ENCODE assay signal across 8 cellular contexts in the genomic region with DNA sequence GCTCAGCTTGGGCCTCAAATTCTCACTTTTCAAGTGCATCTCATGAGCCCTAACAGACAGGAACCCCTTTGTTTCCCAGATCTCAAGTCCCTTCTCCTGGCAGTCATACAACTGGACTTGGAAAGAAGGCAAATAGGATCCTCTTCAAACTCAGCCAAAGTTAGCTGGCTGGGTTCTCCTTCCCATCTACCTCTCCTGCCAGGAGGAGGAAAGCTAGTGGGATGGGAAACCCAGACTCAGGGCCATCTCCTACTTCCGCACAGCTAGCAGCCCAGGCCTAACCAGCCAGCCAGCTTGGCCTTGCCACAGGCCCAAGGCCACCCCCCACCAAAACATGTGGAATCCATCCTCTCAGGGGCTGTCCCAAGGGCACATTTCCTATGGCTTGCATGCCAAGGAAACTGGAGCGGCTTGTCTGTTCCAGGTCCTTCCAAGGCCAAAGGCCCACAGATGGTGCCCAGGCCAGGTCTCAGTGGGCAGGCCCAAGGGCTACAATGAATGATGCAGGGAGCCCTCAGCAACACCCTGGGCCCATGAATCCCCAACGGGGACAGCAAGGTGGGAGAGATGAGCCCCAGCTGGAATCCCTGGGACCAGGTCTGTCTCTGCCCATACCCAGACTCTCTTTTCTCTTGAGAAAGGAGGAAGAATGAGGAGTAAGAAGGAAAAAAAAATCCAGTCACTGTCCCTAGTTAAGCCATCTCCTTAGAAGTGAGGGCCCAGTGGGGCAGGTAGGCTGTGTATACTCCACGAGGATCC. TPM values are rescaled to one million over a fixed set of nuclear protein-coding genes. Genes with fewer than 3 reads are reported as not detected.
DNase-seq lines count a peak whose midpoint lies in the region; ATAC-seq and TF ChIP-seq lines count a peak whose summit lies in the region.

No MANE protein-coding gene starts in this region.

- H3K4me1 Mint-ChIP-seq in dendritic cell treated with granulocyte-macrophage colony-stimulating factor and Interleukin-4, amounts not matched to agents 40 ng/mL and 50 ng/mL, for 4 days (ENCODE audit: low read depth), result peaks cover 51% of the 10 kb centered on the region

- no peak for ATAC-seq in GM21576 (IDR thresholded peaks at IDR 0.05; ENCODE audit: unreplicated experiment)
- no peak for ATAC-seq in omental fat pad (ENCODE audit: low FRiP score)
- no peak for ATAC-seq in GM18907 (IDR thresholded peaks at IDR 0.05; ENCODE audit: unreplicated experiment)

- DNase-seq in AG10803 (ENCODE audit: low read depth), result peak; percentile 83
- DNase-seq in myocyte (ENCODE audit: low read depth), result peak; percentile 7
- no peak for DNase-seq in COLO668 (lab: John Stamatoyannopoulos, UW; ENCODE audit: unreplicated experiment)
- no peak for DNase-seq in omental fat pad (ENCODE audit: low spot score)

- H3K27me3 ChIP-seq in Loucy (ENCODE audit: insufficient read depth, low read length, poor library complexity, severe bottlenecking), result no peaks in the 10 kb centered on the region

- H3K79me2 ChIP-seq in Loucy (ENCODE audit: insufficient read depth, low read length), result peaks cover 66% of the 10 kb centered on the region

- H3K4me2 ChIP-seq in Loucy (ENCODE audit: low read depth, low read length, poor library complexity, severe bottlenecking), result peak overlapping the region; percentile 85

- peak overlapping the region; percentile 97 for H3K9ac ChIP-seq in Loucy (ENCODE audit: low read depth, low read length, poor library complexity, severe bottlenecking)

- H3K4me3 ChIP-seq in AG10803 (ENCODE audit: low read length), result peak overlapping the region; percentile 85
- H3K4me3 ChIP-seq in Loucy (ENCODE audit: low read length, poor library complexity, severe bottlenecking), result peak overlapping the region; percentile 89

- peak overlapping the region; percentile 87 for H3K4me3 Mint-ChIP-seq in dendritic cell treated with granulocyte-macrophage colony-stimulating factor and Interleukin-4, amounts not matched to agents 40 ng/mL and 50 ng/mL, for 4 days

- H3K9me3 ChIP-seq in Loucy (ENCODE audit: insufficient read depth, low read depth, low read length), result no peaks in the 10 kb centered on the region

- H3F3A ChIP-seq in Loucy (ENCODE audit: low read depth), result peaks cover 10% of the 10 kb centered on the region

- no peaks in the 10 kb centered on the region for H3K27me3 Mint-ChIP-seq in dendritic cell treated with granulocyte-macrophage colony-stimulating factor and Interleukin-4, amounts not matched to agents 40 ng/mL and 50 ng/mL, for 4 days

- H2AFZ ChIP-seq in Loucy (ENCODE audit: low read length), result no peak overlapping the region

- peaks cover 6% of the 10 kb centered on the region; the same call in 1 of the 2 replicates for H3K36me3 ChIP-seq in Loucy (ENCODE audit: insufficient read depth, low read length)

- no peak for TF ChIP-seq CTCF in AG10803 (conservative IDR thresholded peaks at IDR 0.05; ENCODE audit: low read length)
- TF ChIP-seq CTCF in Loucy (conservative IDR thresholded peaks at IDR 0.05; ENCODE audit: low read length), result no peak
- no peak for TF ChIP-seq CTCF in omental fat pad (IDR thresholded peaks at IDR 0.05)

- no peaks in the 10 kb centered on the region for H3K9me2 ChIP-seq in Loucy (replicated peaks; ENCODE audit: low read depth, low read length)

- intact Hi-C loops in dendritic cell treated with granulocyte-macrophage colony-stimulating factor and Interleukin-4, amounts not matched to agents 40 ng/mL and 50 ng/mL, for 4 days (cut with micrococcal nuclease), result loop anchor here (1.0 to 5.0 kb wide), 4 partner anchors 9 to 403 kb away; partner anchors contain the start of genes CCDC47, DDX42 and STRADA

- H3K9me3 Mint-ChIP-seq in dendritic cell treated with granulocyte-macrophage colony-stimulating factor and Interleukin-4, amounts not matched to agents 40 ng/mL and 50 ng/mL, for 4 days, result no peaks in the 10 kb centered on the region

- peak overlapping the region; percentile 93 for H3K27ac Mint-ChIP-seq in dendritic cell treated with granulocyte-macrophage colony-stimulating factor and Interleukin-4, amounts not matched to agents 40 ng/mL and 50 ng/mL, for 4 days

- H4K20me1 ChIP-seq in Loucy (ENCODE audit: insufficient read depth, low read length, poor library complexity, severe bottlenecking), result peaks cover 40% of the 10 kb centered on the region

- H3K4me1 ChIP-seq in Loucy (ENCODE audit: insufficient read depth, low read length, poor library complexity, severe bottlenecking), result peaks cover 46% of the 10 kb centered on the region

- H3K36me3 Mint-ChIP-seq in dendritic cell treated with granulocyte-macrophage colony-stimulating factor and Interleukin-4, amounts not matched to agents 40 ng/mL and 50 ng/mL, for 4 days (ENCODE audit: low read depth), result peaks cover 49% of the 10 kb centered on the region

RNA-seq across cellular contexts. Expression of gene SMARCD2, which starts 1.7 kb away (rescaled TPM):
- total RNA-seq in myocyte, result 28.5 and 28.8 TPM in 2 replicates
- polyA plus RNA-seq in myocyte (2012), result 31.2 TPM
- 100 to 1,000 TPM in 3 of 4 donors, 10 to 100 TPM in 1; 77.5 to 246 (median 109) TPM for total RNA-seq in omental fat pad

RNA-seq across cellular contexts. Expression of gene FTSJ3, which starts 13.3 kb away (rescaled TPM):
- total RNA-seq in myocyte (27.9 and 49.9 TPM in 2 replicates), omental fat pad (10 to 100 TPM; 39.1 to 46.4 (median 40.4) TPM)
- 32.9 TPM for polyA plus RNA-seq in myocyte (2012)

RNA-seq across cellular contexts. Expression of gene PSMC5, which starts 13.5 kb away (rescaled TPM):
- total RNA-seq in myocyte (36.8 and 50.2 TPM in 2 replicates), omental fat pad (100 to 1,000 TPM in 3 of 4 donors, 10 to 100 TPM in 1; 91.0 to 119 (median 103) TPM)
- 161 TPM for polyA plus RNA-seq in myocyte (2012)

RNA-seq across cellular contexts. Expression of gene CSH2, which starts 32.7 kb away (rescaled TPM):
- total RNA-seq in myocyte (not detected in 2 replicates), omental fat pad (not detected)
- polyA plus RNA-seq in myocyte (2012), result not detected

RNA-seq across cellular contexts. Expression of gene GH2, which starts 41.0 kb away (rescaled TPM):
- total RNA-seq in myocyte, result not detected in 2 replicates
- polyA plus RNA-seq in myocyte (2012), result not detected
- total RNA-seq in omental fat pad, result not detected

Comparison
In these comparisons a context has a peak if more than half of its experiments do, and no peak if none do; other contexts are left out.
1. DNase-seq: peak in AG10803 (single experiment) and myocyte (single experiment); none in COLO668 (single experiment) and omental fat pad (single experiment).